Comparison of ENCODE assay signal across 18 cellular contexts in genomic region chr3:15948403-15948802, GRCh38.
"Had no signal": no experiment of that assay in that cellular context is flagged by ENCODE, and none has a peak within 500 bp of the region (broad histone marks: within the 10 kb centered on the region; RNA-seq: fewer than 3 reads in every experiment).

No MANE protein-coding gene starts in this region.

- H2AFZ ChIP-seq: neural progenitor cell had no signal

- H3K4me1 ChIP-seq: gastroesophageal sphincter, heart right ventricle, prostate gland, stomach had no signal

- H3K36me3 ChIP-seq: gastroesophageal sphincter, heart right ventricle, left ventricle myocardium inferior, neural progenitor cell, prostate gland, right lobe of liver, stomach had no signal

- H3K4me3 ChIP-seq: body of pancreas, dorsolateral prefrontal cortex, gastroesophageal sphincter, heart right ventricle, left ventricle myocardium inferior, mucosa of descending colon, neural progenitor cell, prostate gland, right lobe of liver, smooth muscle cell, stomach had no signal

- H3K4me2 ChIP-seq: neural progenitor cell, smooth muscle cell had no signal

- H3K27ac ChIP-seq: body of pancreas, gastroesophageal sphincter, heart right ventricle, left ventricle myocardium inferior, neural progenitor cell, prostate gland, right lobe of liver, stomach had no signal

- DNase-seq: activated CD4-positive, alpha-beta T cell treated with anti-CD3 and anti-CD28 coated beads for 36 hours; activated CD4-positive, alpha-beta T cell treated with anti-CD3 and anti-CD28 coated beads, Interleukin-2, amount 50 U/mL, for 48 hours; amygdala; body of pancreas; dorsolateral prefrontal cortex; heart right ventricle; left ventricle myocardium inferior; mucosa of descending colon; naive B cell; right lobe of liver; stimulated activated CD4-positive, alpha-beta T cell treated with anti-CD3 and anti-CD28 coated beads, Interleukin-4, amount 100 ng/mL, for 1 hour; stomach; trophoblast cell had no signal

- H3K9me3 ChIP-seq: body of pancreas, gastroesophageal sphincter, left ventricle myocardium inferior, mucosa of descending colon, prostate gland, right lobe of liver had no signal

- H3K9ac ChIP-seq: neural progenitor cell had no signal

- ATAC-seq: activated CD4-positive, alpha-beta T cell treated with anti-CD3 and anti-CD28 coated beads for 36 hours; body of pancreas; gastroesophageal sphincter; heart right ventricle; mucosa of descending colon; WTC11 had no signal

- H3K27me3 ChIP-seq: body of pancreas, dorsolateral prefrontal cortex, gastroesophageal sphincter, heart right ventricle, neural progenitor cell, right lobe of liver, stomach had no signal
